10 cellular contexts compared by ENCODE assay signal in the genomic region with DNA sequence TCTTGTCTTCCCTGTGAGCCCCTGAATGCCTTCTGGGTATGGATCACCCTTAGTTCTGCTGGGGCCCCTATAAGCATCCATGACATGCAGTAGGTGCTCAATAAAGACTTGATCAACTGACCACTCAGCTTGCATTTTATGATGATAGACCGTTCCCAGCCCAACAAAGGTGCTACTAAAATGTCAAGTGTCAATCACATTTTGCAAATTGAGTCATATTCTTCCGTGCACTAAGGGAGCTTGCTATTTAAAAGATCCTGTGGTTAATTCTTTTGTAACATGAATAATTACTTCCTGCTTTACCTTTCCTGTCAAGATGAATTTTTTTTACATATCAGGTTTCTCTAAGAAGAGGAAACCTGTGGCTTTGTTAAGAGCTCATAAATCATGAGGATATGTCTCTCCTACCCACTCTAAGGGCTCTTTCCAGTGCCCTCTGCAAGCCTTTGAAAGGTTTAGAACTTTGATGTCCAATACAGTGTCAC. TPM values are rescaled to one million over a fixed set of nuclear protein-coding genes. Genes with fewer than 3 reads are reported as not detected.
A peak's percentile ranks its signal among the peaks of the same experiment; 100 is the strongest.
DNase-seq lines count a peak whose midpoint lies in the region; ATAC-seq and TF ChIP-seq lines count a peak whose summit lies in the region.
"Had no signal": no experiment of that assay in that cellular context is flagged by ENCODE, and none has a peak within 500 bp of the region (broad histone marks: within the 10 kb centered on the region; RNA-seq: fewer than 3 reads in every experiment).

No MANE protein-coding gene starts in this region.

- H3K27ac ChIP-seq in adrenal gland (no peak overlapping the region), prostate gland (no peak overlapping the region)
- H3K27ac ChIP-seq: 22Rv1 had no signal

- no peak overlapping the region for H2AFZ ChIP-seq in Loucy (ENCODE audit: low read length)

- peaks cover 50% of the 10 kb centered on the region for H3K4me1 Mint-ChIP-seq in T-helper 2 cell treated with Interferon-gamma antibody and Interleukin-4, amounts not matched to agents 5 μg/mL and 100 μg/mL, for 36 hours (ENCODE audit: low read depth)
- H3K4me1 Mint-ChIP-seq in natural killer cell, result peaks cover 48 to 49% of the 10 kb centered on the region in 2 donors

- peaks cover 5% of the 10 kb centered on the region; the same call in 1 of the 2 replicates for H3F3A ChIP-seq in Loucy (ENCODE audit: low read depth)

- H3K9me2 ChIP-seq in Loucy (replicated peaks; ENCODE audit: low read depth, low read length), result no peaks in the 10 kb centered on the region

- DNase-seq in DMS153 (lab: John Stamatoyannopoulos, UW), result peak; percentile 45
- no peak for DNase-seq in DMS153 treated with DMSO at 0.1 percent for 48 hours (lab: John Stamatoyannopoulos, UW; ENCODE audit: unreplicated experiment)
- DNase-seq in T-helper 2 cell treated with Interferon-gamma antibody and Interleukin-4, amounts not matched to agents 5 μg/mL and 100 μg/mL, for 36 hours (ENCODE audit: low spot score), result no peak
- no peak for DNase-seq in natural killer cell
- no peak for DNase-seq in adrenal gland
- DNase-seq in epidermal melanocyte (ENCODE audit: insufficient read length, low spot score), result no peak
- no peak for DNase-seq in prostate gland (ENCODE audit: low spot score)

- H3K4me2 ChIP-seq in Loucy (ENCODE audit: low read depth, low read length, poor library complexity, severe bottlenecking), result peak overlapping the region; percentile 74

- no peak for TF ChIP-seq POLR2A in adrenal gland (IDR thresholded peaks at IDR 0.05)
- TF ChIP-seq POLR2A in prostate gland (IDR thresholded peaks at IDR 0.05), result no peak

- peak in 2 of 3 donors; percentile 18 to 32 for ATAC-seq in natural killer cell
- ATAC-seq: WTC11 had no signal

- TF ChIP-seq CTCF in Loucy (conservative IDR thresholded peaks at IDR 0.05; ENCODE audit: low read length) (no peak), natural killer cell (IDR thresholded peaks at IDR 0.05) (no peak), adrenal gland (IDR thresholded peaks at IDR 0.05) (no peak), prostate gland (IDR thresholded peaks at IDR 0.05) (no peak)

- peaks cover 23% of the 10 kb centered on the region for H3K36me3 Mint-ChIP-seq in T-helper 2 cell treated with Interferon-gamma antibody and Interleukin-4, amounts not matched to agents 5 μg/mL and 100 μg/mL, for 36 hours (ENCODE audit: low read depth)
- no peaks in the 10 kb centered on the region for H3K36me3 Mint-ChIP-seq in natural killer cell

- H3K4me1 ChIP-seq in Loucy (ENCODE audit: insufficient read depth, low read length, poor library complexity, severe bottlenecking), result peaks cover 38% of the 10 kb centered on the region
- no peaks in the 10 kb centered on the region for H3K4me1 ChIP-seq in adrenal gland (replicated peaks in 1 of 2)
- H3K4me1 ChIP-seq in prostate gland (replicated peaks), result no peaks in the 10 kb centered on the region

- H3K27me3 ChIP-seq in Loucy (ENCODE audit: insufficient read depth, low read length, poor library complexity, severe bottlenecking) (no peaks in the 10 kb centered on the region), adrenal gland (no peaks in the 10 kb centered on the region), prostate gland (replicated peaks; ENCODE audit: insufficient read depth) (no peaks in the 10 kb centered on the region)

- peaks cover 2% of the 10 kb centered on the region; the same call in 1 of the 2 replicates for H3K36me3 ChIP-seq in Loucy (ENCODE audit: insufficient read depth, low read length)
- H3K36me3 ChIP-seq in adrenal gland (replicated peaks in 1 of 2), result no peaks in the 10 kb centered on the region
- no peaks in the 10 kb centered on the region for H3K36me3 ChIP-seq in prostate gland

- H3K9ac ChIP-seq in Loucy (ENCODE audit: low read depth, low read length, poor library complexity, severe bottlenecking), result no peak overlapping the region

- no peaks in the 10 kb centered on the region for H4K20me1 ChIP-seq in Loucy (ENCODE audit: insufficient read depth, low read length, poor library complexity, severe bottlenecking)

- peak overlapping the region; percentile 56 for H3K4me3 ChIP-seq in Loucy (ENCODE audit: low read length, poor library complexity, severe bottlenecking)
- no peak overlapping the region for H3K4me3 ChIP-seq in adrenal gland
- no peak overlapping the region for H3K4me3 ChIP-seq in prostate gland

- H3K27me3 Mint-ChIP-seq in T-helper 2 cell treated with Interferon-gamma antibody and Interleukin-4, amounts not matched to agents 5 μg/mL and 100 μg/mL, for 36 hours (ENCODE audit: low read depth), result no peaks in the 10 kb centered on the region
- no peaks in the 10 kb centered on the region for H3K27me3 Mint-ChIP-seq in natural killer cell (ENCODE audit: low read depth in 2 of 2)

- 68 to 71% (median 69%) methylated on average over 2 of the region's 2 CpGs for WGBS in adrenal gland, 4 donors
- 22% methylated on average over 2 of the region's 2 CpGs for WGBS in prostate gland

- peak overlapping the region; percentile 83 for H3K4me3 Mint-ChIP-seq in T-helper 2 cell treated with Interferon-gamma antibody and Interleukin-4, amounts not matched to agents 5 μg/mL and 100 μg/mL, for 36 hours
- peak overlapping the region; percentile 80 for H3K4me3 Mint-ChIP-seq in natural killer cell
- H3K4me3 Mint-ChIP-seq: WTC11 had no signal

- H3K79me2 ChIP-seq in Loucy (ENCODE audit: insufficient read depth, low read length), result peaks cover 38% of the 10 kb centered on the region

- peak overlapping the region; percentile 94 for H3K27ac Mint-ChIP-seq in T-helper 2 cell treated with Interferon-gamma antibody and Interleukin-4, amounts not matched to agents 5 μg/mL and 100 μg/mL, for 36 hours
- H3K27ac Mint-ChIP-seq in natural killer cell, result peak overlapping the region; percentile 89 to 94
- H3K27ac Mint-ChIP-seq: WTC11 had no signal

- H3K9me3 Mint-ChIP-seq in T-helper 2 cell treated with Interferon-gamma antibody and Interleukin-4, amounts not matched to agents 5 μg/mL and 100 μg/mL, for 36 hours, result peaks cover 10% of the 10 kb centered on the region
- H3K9me3 Mint-ChIP-seq in natural killer cell, result no peaks in the 10 kb centered on the region
- H3K9me3 Mint-ChIP-seq: WTC11 had no signal

- intact Hi-C loops in natural killer cell (cut with micrococcal nuclease), result loop anchor here (5.0 kb wide), 3 partner anchors 42 to 93 kb away; no protein-coding TSS in a partner anchor
- intact Hi-C loops in adrenal gland (cut with DNase I), result no loop called here
- intact Hi-C loops in prostate gland (cut with DNase I), result no loop called here

- H3K9me3 ChIP-seq in Loucy (ENCODE audit: insufficient read depth, low read depth, low read length), result no peaks in the 10 kb centered on the region
- no peaks in the 10 kb centered on the region for H3K9me3 ChIP-seq in adrenal gland (replicated peaks in 1 of 3)
- no peaks in the 10 kb centered on the region for H3K9me3 ChIP-seq in prostate gland

RNA-seq across cellular contexts. Expression of gene SH3KBP1, which starts 47.6 kb away (rescaled TPM):
- 100 to 1,000 TPM; 124 to 155 (median 155) TPM for total RNA-seq in natural killer cell
- 10 to 100 TPM; 13.3 to 21.7 (median 15.2) TPM for total RNA-seq in adrenal gland
- polyA plus RNA-seq in adrenal gland, result 10 to 100 TPM in 2 of 3 donors, 1 to 10 TPM in 1; 4.7 to 19.1 (median 11.2) TPM
- 1 to 10 TPM; 4.2 to 8.0 TPM for total RNA-seq in prostate gland

Comparison
In these comparisons a context has a peak if more than half of its experiments do, and no peak if none do; other contexts are left out.
1. RNA of gene SH3KBP1, which starts 47.6 kb away (total RNA-seq): 124 to 155 TPM in natural killer cell; 13.3 to 21.7 TPM in adrenal gland and 4.2 to 8.0 TPM in prostate gland; every median in the first group is over 4 times any median in the second.